ENCODE assay signal across 12 cellular contexts in the genomic region with DNA sequence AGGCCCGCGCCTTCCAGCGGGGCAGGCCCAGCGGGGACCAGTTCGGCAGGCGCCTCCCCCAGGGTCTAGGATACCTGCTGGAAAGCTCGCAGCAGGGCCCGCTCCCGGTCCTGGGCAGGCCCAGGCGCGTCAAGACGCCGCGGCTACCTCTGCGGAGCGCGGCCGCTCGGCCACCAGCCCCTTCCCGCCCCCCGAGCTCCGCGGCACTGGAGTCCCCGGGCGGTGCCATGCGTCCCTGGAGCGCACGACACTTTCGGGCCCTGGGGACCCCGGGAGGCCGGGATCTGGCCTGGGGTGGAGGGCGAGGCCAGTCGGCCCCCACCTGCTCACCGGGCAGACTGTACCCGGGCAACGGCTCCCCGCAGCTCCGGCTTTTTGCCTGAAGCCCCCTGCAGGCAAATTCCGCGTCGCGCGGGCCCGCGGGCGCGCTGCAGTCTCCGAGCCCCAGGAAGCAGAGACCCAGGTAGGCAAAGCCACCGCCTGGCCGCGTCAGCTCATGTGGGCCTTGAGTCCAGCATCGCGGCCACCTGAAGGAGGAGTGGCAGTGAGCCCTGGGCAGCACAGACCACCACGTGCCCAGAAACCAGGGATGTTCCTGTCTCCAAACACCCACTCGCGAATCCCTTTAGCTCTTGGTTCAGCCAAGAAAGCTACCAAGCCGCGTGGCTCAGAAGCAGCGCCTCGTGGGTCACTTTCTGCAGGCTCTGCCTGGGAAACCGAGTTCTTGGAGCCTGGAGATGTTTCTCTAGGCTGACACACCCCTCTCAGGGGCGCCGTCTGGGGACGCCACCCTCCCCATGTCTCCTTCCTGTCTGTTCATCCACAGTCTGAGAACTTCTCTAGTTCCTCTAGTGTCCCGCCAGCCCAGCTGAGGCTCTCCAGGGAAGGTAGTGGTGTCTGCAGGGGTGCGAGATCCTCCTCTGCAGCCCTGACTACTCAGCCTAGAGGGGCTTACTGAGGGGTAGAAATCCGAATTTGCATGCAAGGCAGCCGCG. TPM values are rescaled to one million over a fixed set of nuclear protein-coding genes. Genes with fewer than 3 reads are reported as not detected.
DNase-seq lines count a peak whose midpoint lies in the region; ATAC-seq and TF ChIP-seq lines count a peak whose summit lies in the region.
"Had no signal": no experiment of that assay in that cellular context is flagged by ENCODE, and none has a peak within 500 bp of the region (broad histone marks: within the 10 kb centered on the region; RNA-seq: fewer than 3 reads in every experiment).

No MANE protein-coding gene starts in this region.

- H3K36me3 ChIP-seq in ectodermal cell (ENCODE audit: control insufficient read depth, insufficient read depth, low read length): no peaks in the 10 kb centered on the region
- H3K36me3 ChIP-seq in effector memory CD4-positive, alpha-beta T cell (ENCODE audit: control insufficient read depth, insufficient read depth, low read length): no peaks in the 10 kb centered on the region

- whole genome bisulfite sequencing in ectodermal cell, 2 experiments: 25 to 26% methylated on average over 69 of the region's 69 CpGs

- H3K27me3 Mint-ChIP-seq in natural killer cell (ENCODE audit: low read depth in 2 of 2) (peaks cover 16 to 17% of the 10 kb centered on the region in 2 donors), MCF 10A (ENCODE audit: insufficient read depth, unreplicated experiment) (peaks cover 19% of the 10 kb centered on the region)

- intact Hi-C loops in natural killer cell (cut with micrococcal nuclease): no loop called here
- intact Hi-C loops in MCF 10A (cut with micrococcal nuclease): no loop called here

- H3K4me3 ChIP-seq in GM12864 (ENCODE audit: low read depth, low read length): peak overlapping the region; percentile 40
- peak overlapping the region; percentile 40 for H3K4me3 ChIP-seq in ectodermal cell (ENCODE audit: insufficient read depth, low read depth, low read length)
- no peak overlapping the region for H3K4me3 ChIP-seq in effector memory CD4-positive, alpha-beta T cell (ENCODE audit: insufficient read depth, low read depth, low read length, poor library complexity, severe bottlenecking)

- POLR2A ChIA-PET in MCF 10A (lab: Yijun Ruan, JAX): no interaction called here

- DNase-seq in GM12864 (ENCODE audit: low read depth) (no peak), natural killer cell (no peak), SKM-1 (lab: John Stamatoyannopoulos, UW; ENCODE audit: unreplicated experiment) (no peak), MCF 10A (ENCODE audit: unreplicated experiment) (no peak), NK-92 (lab: John Stamatoyannopoulos, UW; ENCODE audit: unreplicated experiment) (no peak)
- DNase-seq in effector memory CD4-positive, alpha-beta T cell: no peak
- DNase-seq: GDM1, NCI-H187 treated with DMSO at 0.1 percent for 48 hours had no signal

- H3K4me1 ChIP-seq in ectodermal cell (ENCODE audit: control insufficient read depth, insufficient read depth, low read length): no peaks in the 10 kb centered on the region
- H3K4me1 ChIP-seq in effector memory CD4-positive, alpha-beta T cell (ENCODE audit: control insufficient read depth, insufficient read depth, low read length, poor library complexity, severe bottlenecking): no peaks in the 10 kb centered on the region

- peak overlapping the region; percentile 49 for H3K4me3 Mint-ChIP-seq in natural killer cell
- no peak overlapping the region for H3K4me3 Mint-ChIP-seq in MCF 10A (ENCODE audit: unreplicated experiment)

- H3K4me1 Mint-ChIP-seq in natural killer cell (no peaks in the 10 kb centered on the region), MCF 10A (ENCODE audit: insufficient read depth, unreplicated experiment) (peaks cover 5% of the 10 kb centered on the region)

- H3K27ac Mint-ChIP-seq in natural killer cell (no peak overlapping the region), MCF 10A (ENCODE audit: low read depth, unreplicated experiment) (no peak overlapping the region)

- peaks cover 23% of the 10 kb centered on the region for H3K27me3 ChIP-seq in ectodermal cell (ENCODE audit: control insufficient read depth, insufficient read depth, low read length, poor library complexity, severe bottlenecking)
- peaks cover 2% of the 10 kb centered on the region for H3K27me3 ChIP-seq in effector memory CD4-positive, alpha-beta T cell (replicated peaks; ENCODE audit: control insufficient read depth, insufficient read depth, low read length, poor library complexity, severe bottlenecking)

- H3K9me3 ChIP-seq in ectodermal cell (ENCODE audit: control insufficient read depth, low read length): no peaks in the 10 kb centered on the region
- no peaks in the 10 kb centered on the region for H3K9me3 ChIP-seq in effector memory CD4-positive, alpha-beta T cell (ENCODE audit: control insufficient read depth, low read length)

- CTCF ChIA-PET in MCF 10A (lab: Yijun Ruan, JAX): interaction anchor here (0.7 kb wide), 2 partner anchors 165 to 230 kb away, joined by 3 read pairs; no protein-coding TSS in a partner anchor

- BruUV-seq in MCF 10A (replicated peaks; lab: Mats Ljungman, UMichigan): no TSS peak

- no peaks in the 10 kb centered on the region for H3K36me3 Mint-ChIP-seq in natural killer cell
- no peaks in the 10 kb centered on the region for H3K36me3 Mint-ChIP-seq in MCF 10A (ENCODE audit: insufficient read depth, unreplicated experiment)

- TF ChIP-seq CTCF in GM12864 (IDR thresholded peaks at IDR 0.05; ENCODE audit: low read depth, low read length, missing control alignments) (no peak), natural killer cell (IDR thresholded peaks at IDR 0.05) (no peak), MCF 10A (IDR thresholded peaks at IDR 0.05; ENCODE audit: unreplicated experiment) (no peak)

- no peak overlapping the region for H3K27ac ChIP-seq in ectodermal cell (ENCODE audit: insufficient read depth, low read depth, low read length, poor library complexity, severe bottlenecking)
- H3K27ac ChIP-seq in effector memory CD4-positive, alpha-beta T cell (ENCODE audit: insufficient read depth, low read length, poor library complexity, severe bottlenecking): no peak overlapping the region
- H3K27ac ChIP-seq: VCaP had no signal

- ATAC-seq in HG03460 (IDR thresholded peaks at IDR 0.05; ENCODE audit: unreplicated experiment): peak; percentile 58
- ATAC-seq in natural killer cell: peak in 2 of 3 donors; percentile 48 to 56

- H3K9me3 Mint-ChIP-seq in natural killer cell: no peaks in the 10 kb centered on the region
- no peaks in the 10 kb centered on the region for H3K9me3 Mint-ChIP-seq in MCF 10A (ENCODE audit: unreplicated experiment)

RNA-seq across cellular contexts. Expression of gene APBB1IP, which starts 46.1 kb away (rescaled TPM):
- not detected for polyA plus RNA-seq in ectodermal cell (2013, experiment 1 of 4)
- polyA plus RNA-seq in ectodermal cell (2013, experiment 2 of 4): 0.09 TPM
- polyA plus RNA-seq in ectodermal cell (2013, experiment 3 of 4): not detected
- not detected for polyA plus RNA-seq in ectodermal cell (2013, experiment 4 of 4)
- 100 to 1,000 TPM in 2 of 3 donors, 10 to 100 TPM in 1; 92.5 to 119 (median 100) TPM for total RNA-seq in natural killer cell
- total RNA-seq in MCF 10A (2022): not detected in 2 replicates
- polyA plus RNA-seq: neural cell had no signal

Comparison
In these comparisons a context has a peak if more than half of its experiments do, and no peak if none do; other contexts are left out.
1. RNA of gene APBB1IP, which starts 46.1 kb away (total RNA-seq): 92.5 to 119 TPM in natural killer cell; not detected in MCF 10A; every median in the first group is over 10 times any median in the second.